ENCODE assay signal across 2 cellular contexts in the genomic region with DNA sequence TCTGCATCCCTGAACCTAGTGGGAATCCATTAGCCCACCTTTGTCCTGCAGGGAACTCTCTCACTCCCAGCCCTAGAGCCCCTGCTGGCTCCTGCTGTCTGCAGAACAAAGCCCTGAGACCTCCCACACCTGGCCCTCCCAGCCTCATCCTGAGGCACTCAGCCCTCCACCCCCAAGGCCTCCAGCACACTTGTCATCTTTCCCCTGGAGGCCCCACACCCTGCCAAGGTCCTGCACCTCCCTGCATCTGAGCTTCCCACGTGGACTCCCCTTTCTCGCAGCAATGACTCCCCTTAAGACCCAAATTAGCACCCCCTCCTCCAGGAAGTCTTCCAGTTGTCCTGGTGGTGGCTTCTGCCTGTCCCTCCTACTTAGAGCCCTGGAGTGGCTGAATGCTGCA.
TF ChIP-seq lines count a peak whose summit lies in the region.

No MANE protein-coding gene starts in this region.

TF ChIP-seq in HepG2, 621 proteins besides CTCF, POLR2A, EP300 and RAD21:
- TF ChIP-seq RBM39 (IDR thresholded peaks at IDR 0.05; ENCODE audit: low read depth, low read length, poor library complexity, severe bottlenecking) (no peak), NR2C2 (CRISPR knock-in tag; IDR thresholded peaks at IDR 0.05; ENCODE audit: borderline replicate concordance) (no peak), ZNF841 (CRISPR knock-in tag; IDR thresholded peaks at IDR 0.05; ENCODE audit: borderline replicate concordance) (no peak), RFXAP (CRISPR knock-in tag; IDR thresholded peaks at IDR 0.05; ENCODE audit: borderline replicate concordance) (no peak), ZNF614 (CRISPR knock-in tag; IDR thresholded peaks at IDR 0.05; ENCODE audit: borderline replicate concordance) (no peak), POLR2AphosphoS5 (IDR thresholded peaks at IDR 0.05; ENCODE audit: low read depth, low read length) (no peak), REXO4 (CRISPR knock-in tag; IDR thresholded peaks at IDR 0.05; ENCODE audit: borderline replicate concordance) (no peak), SP140L (CRISPR knock-in tag; IDR thresholded peaks at IDR 0.05; ENCODE audit: borderline replicate concordance) (no peak), ZNF747 (CRISPR knock-in tag; IDR thresholded peaks at IDR 0.05; ENCODE audit: borderline replicate concordance) (no peak), JDP2 (CRISPR knock-in tag; IDR thresholded peaks at IDR 0.05; ENCODE audit: borderline replicate concordance) (no peak), HDAC1 (CRISPR knock-in tag; IDR thresholded peaks at IDR 0.05) (no peak), ZNF225 (CRISPR knock-in tag; IDR thresholded peaks at IDR 0.05) (no peak), JUNB (CRISPR knock-in tag; IDR thresholded peaks at IDR 0.05; ENCODE audit: borderline replicate concordance) (no peak), ZNF552 (CRISPR knock-in tag; IDR thresholded peaks at IDR 0.05; ENCODE audit: borderline replicate concordance) (no peak), MXD4 (CRISPR knock-in tag; IDR thresholded peaks at IDR 0.05) (no peak), ZNF567 (CRISPR knock-in tag; IDR thresholded peaks at IDR 0.05; ENCODE audit: borderline replicate concordance) (no peak), ZNF180 (CRISPR knock-in tag; IDR thresholded peaks at IDR 0.05; ENCODE audit: borderline replicate concordance, low read depth) (no peak)
- TF ChIP-seq, protein P1, sequence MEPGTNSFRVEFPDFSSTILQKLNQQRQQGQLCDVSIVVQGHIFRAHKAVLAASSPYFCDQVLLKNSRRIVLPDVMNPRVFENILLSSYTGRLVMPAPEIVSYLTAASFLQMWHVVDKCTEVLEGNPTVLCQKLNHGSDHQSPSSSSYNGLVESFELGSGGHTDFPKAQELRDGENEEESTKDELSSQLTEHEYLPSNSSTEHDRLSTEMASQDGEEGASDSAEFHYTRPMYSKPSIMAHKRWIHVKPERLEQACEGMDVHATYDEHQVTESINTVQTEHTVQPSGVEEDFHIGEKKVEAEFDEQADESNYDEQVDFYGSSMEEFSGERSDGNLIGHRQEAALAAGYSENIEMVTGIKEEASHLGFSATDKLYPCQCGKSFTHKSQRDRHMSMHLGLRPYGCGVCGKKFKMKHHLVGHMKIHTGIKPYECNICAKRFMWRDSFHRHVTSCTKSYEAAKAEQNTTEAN (CRISPR knock-in tag; conservative IDR thresholded peaks at IDR 0.05): no peak
- TF ChIP-seq, protein P2, sequence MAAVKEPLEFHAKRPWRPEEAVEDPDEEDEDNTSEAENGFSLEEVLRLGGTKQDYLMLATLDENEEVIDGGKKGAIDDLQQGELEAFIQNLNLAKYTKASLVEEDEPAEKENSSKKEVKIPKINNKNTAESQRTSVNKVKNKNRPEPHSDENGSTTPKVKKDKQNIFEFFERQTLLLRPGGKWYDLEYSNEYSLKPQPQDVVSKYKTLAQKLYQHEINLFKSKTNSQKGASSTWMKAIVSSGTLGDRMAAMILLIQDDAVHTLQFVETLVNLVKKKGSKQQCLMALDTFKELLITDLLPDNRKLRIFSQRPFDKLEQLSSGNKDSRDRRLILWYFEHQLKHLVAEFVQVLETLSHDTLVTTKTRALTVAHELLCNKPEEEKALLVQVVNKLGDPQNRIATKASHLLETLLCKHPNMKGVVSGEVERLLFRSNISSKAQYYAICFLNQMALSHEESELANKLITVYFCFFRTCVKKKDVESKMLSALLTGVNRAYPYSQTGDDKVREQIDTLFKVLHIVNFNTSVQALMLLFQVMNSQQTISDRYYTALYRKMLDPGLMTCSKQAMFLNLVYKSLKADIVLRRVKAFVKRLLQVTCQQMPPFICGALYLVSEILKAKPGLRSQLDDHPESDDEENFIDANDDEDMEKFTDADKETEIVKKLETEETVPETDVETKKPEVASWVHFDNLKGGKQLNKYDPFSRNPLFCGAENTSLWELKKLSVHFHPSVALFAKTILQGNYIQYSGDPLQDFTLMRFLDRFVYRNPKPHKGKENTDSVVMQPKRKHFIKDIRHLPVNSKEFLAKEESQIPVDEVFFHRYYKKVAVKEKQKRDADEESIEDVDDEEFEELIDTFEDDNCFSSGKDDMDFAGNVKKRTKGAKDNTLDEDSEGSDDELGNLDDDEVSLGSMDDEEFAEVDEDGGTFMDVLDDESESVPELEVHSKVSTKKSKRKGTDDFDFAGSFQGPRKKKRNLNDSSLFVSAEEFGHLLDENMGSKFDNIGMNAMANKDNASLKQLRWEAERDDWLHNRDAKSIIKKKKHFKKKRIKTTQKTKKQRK (IDR thresholded peaks at IDR 0.05; ENCODE audit: low read length): no peak
- TF ChIP-seq, protein P3, sequence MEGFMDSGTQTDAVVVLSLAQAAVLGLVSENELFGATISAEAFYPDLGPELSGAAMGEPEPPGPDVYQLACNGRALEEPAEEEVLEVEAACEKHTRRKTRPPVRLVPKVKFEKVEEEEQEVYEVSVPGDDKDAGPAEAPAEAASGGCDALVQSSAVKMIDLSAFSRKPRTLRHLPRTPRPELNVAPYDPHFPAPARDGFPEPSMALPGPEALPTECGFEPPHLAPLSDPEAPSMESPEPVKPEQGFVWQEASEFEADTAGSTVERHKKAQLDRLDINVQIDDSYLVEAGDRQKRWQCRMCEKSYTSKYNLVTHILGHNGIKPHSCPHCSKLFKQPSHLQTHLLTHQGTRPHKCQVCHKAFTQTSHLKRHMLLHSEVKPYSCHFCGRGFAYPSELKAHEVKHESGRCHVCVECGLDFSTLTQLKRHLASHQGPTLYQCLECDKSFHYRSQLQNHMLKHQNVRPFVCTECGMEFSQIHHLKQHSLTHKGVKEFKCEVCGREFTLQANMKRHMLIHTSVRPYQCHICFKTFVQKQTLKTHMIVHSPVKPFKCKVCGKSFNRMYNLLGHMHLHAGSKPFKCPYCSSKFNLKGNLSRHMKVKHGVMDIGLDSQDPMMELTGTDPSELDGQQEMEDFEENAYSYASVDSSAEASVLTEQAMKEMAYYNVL (CRISPR knock-in tag; IDR thresholded peaks at IDR 0.05; ENCODE audit: borderline replicate concordance): no peak

TF ChIP-seq in H1, 55 proteins besides CTCF, POLR2A, EP300 and RAD21:
- 0 out of 2 replicates have a peak, but pooled peaks have one; percentile 20 for TF ChIP-seq EGR1 (IDR thresholded peaks at IDR 0.05; ENCODE audit: borderline replicate concordance, low read depth, low read length)
- no peak for TF ChIP-seq KDM4A (IDR thresholded peaks at IDR 0.05; ENCODE audit: low read depth, low read length, severe bottlenecking)
- peak; percentile 32 to 58; a peak in 1 of 4 replicates for TF ChIP-seq HDAC2 (IDR thresholded peaks at IDR 0.05; ENCODE audit: borderline replicate concordance in 1 of 2, low read depth in 2 of 2, low read length in 2 of 2)
